In the genomic region with DNA sequence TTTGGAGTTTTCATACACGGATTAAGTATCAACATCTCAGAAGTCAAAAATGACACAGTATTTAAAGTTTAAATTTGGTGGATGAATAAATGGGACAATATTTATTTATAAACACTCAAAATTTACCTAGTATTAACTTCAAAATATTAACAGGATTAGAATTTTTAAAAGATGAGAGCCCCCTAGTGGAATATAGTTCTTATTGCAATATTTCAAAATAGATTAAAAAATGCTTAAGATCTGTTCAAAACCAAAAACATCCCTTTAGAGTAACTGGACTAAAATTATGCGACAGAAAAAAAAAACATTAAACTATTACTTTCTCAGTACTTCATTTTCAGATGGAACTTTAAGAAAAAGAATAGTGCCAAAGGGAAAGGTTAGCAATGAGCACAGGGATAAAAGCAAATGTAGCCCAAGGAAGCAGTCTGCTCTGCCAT, we compare ENCODE assay signal across 9 cellular contexts. TPM values are rescaled to one million over a fixed set of nuclear protein-coding genes. Genes with fewer than 3 reads are reported as not detected.
A peak's percentile ranks its signal among the peaks of the same experiment; 100 is the strongest.
DNase-seq lines count a peak whose midpoint lies in the region; ATAC-seq, FAIRE-seq and TF ChIP-seq lines count a peak whose summit lies in the region.
"Had no signal": no experiment of that assay in that cellular context is flagged by ENCODE, and none has a peak within 500 bp of the region (broad histone marks: within the 10 kb centered on the region; RNA-seq: fewer than 3 reads in every experiment).

No MANE protein-coding gene starts in this region.

- no peak overlapping the region for H3K9ac ChIP-seq in SU-DHL-6 (ENCODE audit: low read length)

- FAIRE-seq in A204.1 (lab: Jason Lieb, UNC), result peak; percentile 98

- H3K27me3 Mint-ChIP-seq in immature natural killer cell (ENCODE audit: low read depth in 3 of 3), result peaks cover 0 to 2% (median 0%) of the 10 kb centered on the region in 3 donors
- H3K27me3 Mint-ChIP-seq: dendritic cell treated with granulocyte-macrophage colony-stimulating factor and Interleukin-4, amounts not matched to agents 40 ng/mL and 50 ng/mL, for 4 days had no signal

- no peak overlapping the region for H3K4me3 ChIP-seq in GM12864 (ENCODE audit: low read depth, low read length)
- no peak overlapping the region for H3K4me3 ChIP-seq in SU-DHL-6 (ENCODE audit: insufficient read depth, low read length, poor library complexity, severe bottlenecking)

- H3K27me3 ChIP-seq in SU-DHL-6 (ENCODE audit: low read length), result no peaks in the 10 kb centered on the region

- ATAC-seq in GM21528 (IDR thresholded peaks at IDR 0.05; ENCODE audit: low FRiP score, unreplicated experiment), result no peak

- H3K4me2 ChIP-seq in SU-DHL-6 (ENCODE audit: low read depth, low read length, poor library complexity, severe bottlenecking), result no peak overlapping the region

- H3K27ac ChIP-seq in SU-DHL-6 (ENCODE audit: low read depth, low read length), result no peak overlapping the region

- peak overlapping the region in 1 of 6 donors; percentile 57 for H3K27ac Mint-ChIP-seq in immature natural killer cell
- H3K27ac Mint-ChIP-seq: dendritic cell treated with granulocyte-macrophage colony-stimulating factor and Interleukin-4, amounts not matched to agents 40 ng/mL and 50 ng/mL, for 4 days had no signal

- peaks cover 4 to 17% (median 4%) of the 10 kb centered on the region in 3 donors for H3K36me3 Mint-ChIP-seq in immature natural killer cell

- no peaks in the 10 kb centered on the region for H3K9me3 ChIP-seq in SU-DHL-6 (ENCODE audit: insufficient read depth, low read length)

- no peaks in the 10 kb centered on the region for H3K79me2 ChIP-seq in SU-DHL-6 (ENCODE audit: insufficient read depth, low read length)

- peaks cover 12% of the 10 kb centered on the region for H3K36me3 ChIP-seq in SU-DHL-6 (ENCODE audit: low read length)

- DNase-seq in GM12864 (ENCODE audit: low read depth) (no peak), immature natural killer cell (peak in 2 of 3 donors; percentile 5 to 9), HuH-7.5 (ENCODE audit: low spot score) (no peak), COLO829 (ENCODE audit: low spot score) (no peak)
- DNase-seq in effector CD8-positive, alpha-beta T cell (lab: John Stamatoyannopoulos, UW), result no peak

- TF ChIP-seq CTCF in GM12864 (IDR thresholded peaks at IDR 0.05; ENCODE audit: low read depth, low read length, missing control alignments) (peak; percentile 37), SU-DHL-6 (IDR thresholded peaks at IDR 0.05; ENCODE audit: insufficient read depth, low read length, poor library complexity, severe bottlenecking) (peak; percentile 60)

- H2AFZ ChIP-seq in SU-DHL-6 (ENCODE audit: low read depth, low read length, severe bottlenecking), result no peak overlapping the region

- peaks cover 20% of the 10 kb centered on the region; the same call in 1 of the 2 replicates for H3F3A ChIP-seq in SU-DHL-6 (ENCODE audit: insufficient read depth)

- no peak overlapping the region for H3K4me3 Mint-ChIP-seq in immature natural killer cell
- H3K4me3 Mint-ChIP-seq: dendritic cell treated with granulocyte-macrophage colony-stimulating factor and Interleukin-4, amounts not matched to agents 40 ng/mL and 50 ng/mL, for 4 days had no signal

- no peaks in the 10 kb centered on the region for H3K9me2 ChIP-seq in SU-DHL-6 (replicated peaks; ENCODE audit: insufficient read depth, low read length)

- no peaks in the 10 kb centered on the region for H3K4me1 Mint-ChIP-seq in immature natural killer cell

- no peaks in the 10 kb centered on the region for H3K9me3 Mint-ChIP-seq in immature natural killer cell
- H3K9me3 Mint-ChIP-seq: dendritic cell treated with granulocyte-macrophage colony-stimulating factor and Interleukin-4, amounts not matched to agents 40 ng/mL and 50 ng/mL, for 4 days had no signal

- H4K20me1 ChIP-seq in SU-DHL-6 (ENCODE audit: low read depth, low read length), result no peaks in the 10 kb centered on the region

RNA-seq across cellular contexts. Expression of gene SNX14, which starts 56.6 kb away (rescaled TPM):
- polyA plus RNA-seq in immature natural killer cell, result 10 to 100 TPM; 49.0 to 83.1 (median 67.1) TPM

Comparison
In these comparisons a context has a peak if more than half of its experiments do, and no peak if none do; other contexts are left out.
1. DNase-seq: peak in immature natural killer cell (2 of 3); none in GM12864 (single experiment), effector CD8-positive, alpha-beta T cell (single experiment), HuH-7.5 (single experiment) and COLO829 (single experiment).